In the genomic region with DNA sequence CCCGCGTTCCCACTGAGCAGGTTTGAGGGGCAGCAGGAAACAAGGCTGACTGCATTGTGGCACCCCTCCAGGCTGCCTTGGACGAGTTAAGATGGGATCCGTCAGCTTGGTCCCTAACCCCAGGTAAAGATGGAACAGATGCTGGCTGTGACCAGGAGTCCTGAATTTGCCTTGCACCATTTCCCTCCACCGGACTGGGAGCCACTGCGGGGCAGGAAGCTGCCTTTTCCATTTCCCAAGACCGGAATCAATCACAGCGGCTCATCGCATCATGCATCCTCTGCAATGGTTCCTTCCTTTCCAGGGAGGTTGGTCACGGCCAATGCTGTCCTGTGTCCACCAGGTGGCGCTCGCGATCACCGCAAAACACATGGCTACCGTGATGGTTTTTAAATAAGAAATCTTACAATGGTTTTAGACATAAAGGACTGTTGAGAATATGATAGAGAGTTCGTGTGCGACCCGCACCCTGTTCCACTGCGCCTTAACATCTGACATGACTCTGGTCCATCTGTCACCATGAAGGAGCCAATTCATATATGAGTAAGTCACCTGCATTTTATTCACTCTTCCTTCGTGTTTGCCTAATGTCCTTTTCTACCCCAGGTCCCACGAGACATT, we compare ENCODE assay signal across 1 cellular context.
TF ChIP-seq lines count a peak whose summit lies in the region.

No MANE protein-coding gene starts in this region.

TF ChIP-seq in HepG2, 621 proteins besides CTCF, POLR2A, EP300 and RAD21 (continued from another document):
- TF ChIP-seq, protein P1, sequence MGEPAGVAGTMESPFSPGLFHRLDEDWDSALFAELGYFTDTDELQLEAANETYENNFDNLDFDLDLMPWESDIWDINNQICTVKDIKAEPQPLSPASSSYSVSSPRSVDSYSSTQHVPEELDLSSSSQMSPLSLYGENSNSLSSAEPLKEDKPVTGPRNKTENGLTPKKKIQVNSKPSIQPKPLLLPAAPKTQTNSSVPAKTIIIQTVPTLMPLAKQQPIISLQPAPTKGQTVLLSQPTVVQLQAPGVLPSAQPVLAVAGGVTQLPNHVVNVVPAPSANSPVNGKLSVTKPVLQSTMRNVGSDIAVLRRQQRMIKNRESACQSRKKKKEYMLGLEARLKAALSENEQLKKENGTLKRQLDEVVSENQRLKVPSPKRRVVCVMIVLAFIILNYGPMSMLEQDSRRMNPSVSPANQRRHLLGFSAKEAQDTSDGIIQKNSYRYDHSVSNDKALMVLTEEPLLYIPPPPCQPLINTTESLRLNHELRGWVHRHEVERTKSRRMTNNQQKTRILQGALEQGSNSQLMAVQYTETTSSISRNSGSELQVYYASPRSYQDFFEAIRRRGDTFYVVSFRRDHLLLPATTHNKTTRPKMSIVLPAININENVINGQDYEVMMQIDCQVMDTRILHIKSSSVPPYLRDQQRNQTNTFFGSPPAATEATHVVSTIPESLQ (CRISPR knock-in tag; conservative IDR thresholded peaks at IDR 0.05): no peak
- TF ChIP-seq PCBP2 (optimal IDR thresholded peaks at IDR 0.05; ENCODE audit: low read depth, low read length, poor library complexity, severe bottlenecking): no peak
- TF ChIP-seq CENPX (CRISPR knock-in tag; IDR thresholded peaks at IDR 0.05): no peak
- no peak for TF ChIP-seq ZNF850 (CRISPR knock-in tag; conservative IDR thresholded peaks at IDR 0.05)
- TF ChIP-seq, protein P2, sequence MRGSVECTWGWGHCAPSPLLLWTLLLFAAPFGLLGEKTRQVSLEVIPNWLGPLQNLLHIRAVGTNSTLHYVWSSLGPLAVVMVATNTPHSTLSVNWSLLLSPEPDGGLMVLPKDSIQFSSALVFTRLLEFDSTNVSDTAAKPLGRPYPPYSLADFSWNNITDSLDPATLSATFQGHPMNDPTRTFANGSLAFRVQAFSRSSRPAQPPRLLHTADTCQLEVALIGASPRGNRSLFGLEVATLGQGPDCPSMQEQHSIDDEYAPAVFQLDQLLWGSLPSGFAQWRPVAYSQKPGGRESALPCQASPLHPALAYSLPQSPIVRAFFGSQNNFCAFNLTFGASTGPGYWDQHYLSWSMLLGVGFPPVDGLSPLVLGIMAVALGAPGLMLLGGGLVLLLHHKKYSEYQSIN (CRISPR knock-in tag; IDR thresholded peaks at IDR 0.05; ENCODE audit: borderline replicate concordance): no peak
- TF ChIP-seq AGO2 (optimal IDR thresholded peaks at IDR 0.05; ENCODE audit: low read depth, low read length): no peak
- TF ChIP-seq, protein P3, sequence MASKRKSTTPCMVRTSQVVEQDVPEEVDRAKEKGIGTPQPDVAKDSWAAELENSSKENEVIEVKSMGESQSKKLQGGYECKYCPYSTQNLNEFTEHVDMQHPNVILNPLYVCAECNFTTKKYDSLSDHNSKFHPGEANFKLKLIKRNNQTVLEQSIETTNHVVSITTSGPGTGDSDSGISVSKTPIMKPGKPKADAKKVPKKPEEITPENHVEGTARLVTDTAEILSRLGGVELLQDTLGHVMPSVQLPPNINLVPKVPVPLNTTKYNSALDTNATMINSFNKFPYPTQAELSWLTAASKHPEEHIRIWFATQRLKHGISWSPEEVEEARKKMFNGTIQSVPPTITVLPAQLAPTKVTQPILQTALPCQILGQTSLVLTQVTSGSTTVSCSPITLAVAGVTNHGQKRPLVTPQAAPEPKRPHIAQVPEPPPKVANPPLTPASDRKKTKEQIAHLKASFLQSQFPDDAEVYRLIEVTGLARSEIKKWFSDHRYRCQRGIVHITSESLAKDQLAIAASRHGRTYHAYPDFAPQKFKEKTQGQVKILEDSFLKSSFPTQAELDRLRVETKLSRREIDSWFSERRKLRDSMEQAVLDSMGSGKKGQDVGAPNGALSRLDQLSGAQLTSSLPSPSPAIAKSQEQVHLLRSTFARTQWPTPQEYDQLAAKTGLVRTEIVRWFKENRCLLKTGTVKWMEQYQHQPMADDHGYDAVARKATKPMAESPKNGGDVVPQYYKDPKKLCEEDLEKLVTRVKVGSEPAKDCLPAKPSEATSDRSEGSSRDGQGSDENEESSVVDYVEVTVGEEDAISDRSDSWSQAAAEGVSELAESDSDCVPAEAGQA (IDR thresholded peaks at IDR 0.05; ENCODE audit: low read depth): no peak
- TF ChIP-seq, protein P3 (CRISPR knock-in tag; IDR thresholded peaks at IDR 0.05; ENCODE audit: borderline replicate concordance): no peak
- no peak for TF ChIP-seq SALL2 (CRISPR knock-in tag; IDR thresholded peaks at IDR 0.05)
- TF ChIP-seq, protein P4, sequence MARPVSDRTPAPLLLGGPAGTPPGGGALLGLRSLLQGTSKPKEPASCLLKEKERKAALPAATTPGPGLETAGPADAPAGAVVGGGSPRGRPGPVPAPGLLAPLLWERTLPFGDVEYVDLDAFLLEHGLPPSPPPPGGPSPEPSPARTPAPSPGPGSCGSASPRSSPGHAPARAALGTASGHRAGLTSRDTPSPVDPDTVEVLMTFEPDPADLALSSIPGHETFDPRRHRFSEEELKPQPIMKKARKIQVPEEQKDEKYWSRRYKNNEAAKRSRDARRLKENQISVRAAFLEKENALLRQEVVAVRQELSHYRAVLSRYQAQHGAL (CRISPR knock-in tag; IDR thresholded peaks at IDR 0.05; ENCODE audit: not compliant biosample characterization): no peak
- TF ChIP-seq SP1 (IDR thresholded peaks at IDR 0.05): no peak
- TF ChIP-seq SP1 (CRISPR knock-in tag; IDR thresholded peaks at IDR 0.05): 0 out of 2 replicates have a peak, but pooled peaks have one; percentile 18
- TF ChIP-seq ZSCAN29 (CRISPR knock-in tag; conservative IDR thresholded peaks at IDR 0.05): no peak
